7 cellular contexts compared by ENCODE assay signal in the genomic region with DNA sequence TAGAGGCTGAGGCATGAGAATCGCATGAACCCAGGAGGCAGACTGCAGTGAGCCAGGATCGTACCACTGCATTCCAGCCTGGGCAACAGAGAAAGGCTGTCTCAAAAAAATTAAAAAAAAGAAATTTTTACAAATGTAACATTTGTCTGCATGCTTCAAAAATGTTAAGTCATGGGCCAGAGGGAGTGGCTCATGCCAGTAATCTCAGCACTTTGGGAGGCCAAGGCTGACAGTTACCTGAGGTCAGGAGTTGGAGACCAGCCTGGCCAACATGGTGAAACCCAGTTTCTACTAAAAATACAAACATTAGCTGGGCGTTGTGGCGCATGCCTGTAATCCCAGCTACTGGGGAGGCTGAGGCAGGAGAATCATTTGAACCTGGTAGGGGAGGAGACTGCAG. TPM values are rescaled to one million over a fixed set of nuclear protein-coding genes. Genes with fewer than 3 reads are reported as not detected.
DNase-seq lines count a peak whose midpoint lies in the region; ATAC-seq and TF ChIP-seq lines count a peak whose summit lies in the region.
"Not testable (repeated sequence)": the region's sequence is repeated elsewhere in the genome, so short reads cannot be mapped to it uniquely, and the experiment has no call there.

No MANE protein-coding gene starts in this region.

- peak overlapping the region; percentile 62 for H3K4ac ChIP-seq in trophoblast cell (ENCODE audit: low read depth, low read length)

- not testable (repeated sequence) for H3K4me3 Mint-ChIP-seq in CD14-positive monocyte; WTC11; activated naive CD4-positive, alpha-beta T cell treated with anti-CD3 and anti-CD28 coated beads, Interleukin-2, amount 10 ng/mL, durations not matched to agents 7 days and 5 days; chondrocyte (ENCODE audit: unreplicated experiment); memory B cell; stimulated activated naive CD8-positive, alpha-beta T cell treated with anti-CD3 and anti-CD28 coated beads, Interleukin-15, Interleukin-2, amounts not matched to agents 100 ng/mL and 50 ng/mL, for 24 hours

- H3K14ac ChIP-seq in trophoblast cell (ENCODE audit: low read length): not testable (repeated sequence)

- not testable (repeated sequence) for H2BK12ac ChIP-seq in trophoblast cell (ENCODE audit: low read length)

- not testable (repeated sequence) for H2BK120ac ChIP-seq in trophoblast cell (ENCODE audit: insufficient read depth, low read length, poor library complexity)

- not testable (repeated sequence) for H3K18ac ChIP-seq in trophoblast cell (ENCODE audit: low read length)

- POLR2A ChIA-PET in WTC11 (lab: Charles Lee): not testable (repeated sequence)

- H3K79me1 ChIP-seq in trophoblast cell (ENCODE audit: low read length): not testable (repeated sequence)

- intact Hi-C loops in CD14-positive monocyte (cut with micrococcal nuclease): not testable (repeated sequence)

- not testable (repeated sequence) for H2BK5ac ChIP-seq in trophoblast cell (ENCODE audit: low read depth, low read length, poor library complexity)

- not testable (repeated sequence) for DNase-seq in CD14-positive monocyte (ENCODE audit: low spot score); WTC11 (ENCODE audit: low spot score); activated naive CD4-positive, alpha-beta T cell treated with anti-CD3 and anti-CD28 coated beads, Interleukin-2, amount 10 ng/mL, durations not matched to agents 7 days and 5 days; chondrocyte (ENCODE audit: low spot score); memory B cell (ENCODE audit: low spot score in 2 of 2); trophoblast cell

- not testable (repeated sequence) for H3K4me1 ChIP-seq in trophoblast cell (ENCODE audit: control insufficient read depth in 1 of 2, insufficient read depth in 2 of 2, low read length in 2 of 2)

- CTCF ChIA-PET in WTC11 (lab: Charles Lee): not testable (repeated sequence)
- CTCF ChIA-PET in activated naive CD4-positive, alpha-beta T cell treated with anti-CD3 and anti-CD28 coated beads, Interleukin-2, amount 10 ng/mL, durations not matched to agents 7 days and 5 days (lab: Charles Lee): interaction anchor here (0.5 kb wide), 1 partner anchor 35 kb away, joined by 4 read pairs; no protein-coding TSS in a partner anchor

- H4K12ac ChIP-seq in trophoblast cell (ENCODE audit: low read depth, low read length): not testable (repeated sequence)

- WGBS in trophoblast cell (ENCODE audit: extremely low coverage, insufficient coverage, insufficient read length): no CpG with 5 or more reads among the region's 4 CpGs

- not testable (repeated sequence) for H4K91ac ChIP-seq in trophoblast cell (ENCODE audit: low read depth, low read length)

- peaks cover 11 to 26% of the 10 kb centered on the region in 2 experiments for H3K36me3 ChIP-seq in trophoblast cell (ENCODE audit: control insufficient read depth in 1 of 2, insufficient read depth in 2 of 2, low read length in 2 of 2)

- not testable (repeated sequence) for TF ChIP-seq CTCF in CD14-positive monocyte (IDR thresholded peaks at IDR 0.05); WTC11 (IDR thresholded peaks at IDR 0.05); chondrocyte (IDR thresholded peaks at IDR 0.05)

- not testable (repeated sequence) for H3K9me3 ChIP-seq in trophoblast cell (ENCODE audit: insufficient read depth, low read depth, low read length)

- H3K27ac ChIP-seq in trophoblast cell (ENCODE audit: low read depth, low read length): not testable (repeated sequence)

- H3K79me2 ChIP-seq in trophoblast cell (ENCODE audit: control insufficient read depth, insufficient read depth, low read length, poor library complexity): not testable (repeated sequence)

- ATAC-seq in WTC11; memory B cell (ENCODE audit: low read depth): not testable (repeated sequence)

- H3K23ac ChIP-seq in trophoblast cell (ENCODE audit: low read length): not testable (repeated sequence)

- not testable (repeated sequence) for H3K4me3 ChIP-seq in trophoblast cell (ENCODE audit: low read depth, low read length)

- not testable (repeated sequence) for H3K9ac ChIP-seq in trophoblast cell (ENCODE audit: low read length)

- not testable (repeated sequence) for H2AK5ac ChIP-seq in trophoblast cell (ENCODE audit: low read length)

- not testable (repeated sequence) for H3K4me2 ChIP-seq in trophoblast cell (ENCODE audit: low read length)

- H4K8ac ChIP-seq in trophoblast cell (ENCODE audit: low read depth, low read length): not testable (repeated sequence)

- H3K27ac Mint-ChIP-seq in CD14-positive monocyte (peak overlapping the region in 4 of 7 donors; percentile 37 to 75 (median 59)), WTC11 (peak overlapping the region; percentile 76), chondrocyte (ENCODE audit: unreplicated experiment) (peak overlapping the region; percentile 27), memory B cell (peak overlapping the region; percentile 80)
- peak overlapping the region; percentile 68 for H3K27ac Mint-ChIP-seq in activated naive CD4-positive, alpha-beta T cell treated with anti-CD3 and anti-CD28 coated beads, Interleukin-2, amount 10 ng/mL, durations not matched to agents 7 days and 5 days
- H3K27ac Mint-ChIP-seq in stimulated activated naive CD8-positive, alpha-beta T cell treated with anti-CD3 and anti-CD28 coated beads, Interleukin-15, Interleukin-2, amounts not matched to agents 100 ng/mL and 50 ng/mL, for 24 hours: peak overlapping the region; percentile 21

- not testable (repeated sequence) for H3K27me3 ChIP-seq in trophoblast cell (ENCODE audit: insufficient read depth, low read length)

- H2AFZ ChIP-seq in trophoblast cell (ENCODE audit: insufficient read depth, low read length, poor library complexity): not testable (repeated sequence)

- H3K4me1 Mint-ChIP-seq in CD14-positive monocyte; WTC11; activated naive CD4-positive, alpha-beta T cell treated with anti-CD3 and anti-CD28 coated beads, Interleukin-2, amount 10 ng/mL, durations not matched to agents 7 days and 5 days; memory B cell; stimulated activated naive CD8-positive, alpha-beta T cell treated with anti-CD3 and anti-CD28 coated beads, Interleukin-15, Interleukin-2, amounts not matched to agents 100 ng/mL and 50 ng/mL, for 24 hours (ENCODE audit: low read depth): not testable (repeated sequence)
- peaks cover 10% of the 10 kb centered on the region for H3K4me1 Mint-ChIP-seq in chondrocyte (ENCODE audit: low read depth)

- H3K36me3 Mint-ChIP-seq in CD14-positive monocyte (peaks cover 30 to 66% of the 10 kb centered on the region in 2 donors), WTC11 (peaks cover 38% of the 10 kb centered on the region), memory B cell (peaks cover 13% of the 10 kb centered on the region)
- H3K36me3 Mint-ChIP-seq in activated naive CD4-positive, alpha-beta T cell treated with anti-CD3 and anti-CD28 coated beads, Interleukin-2, amount 10 ng/mL, durations not matched to agents 7 days and 5 days: peaks cover 15% of the 10 kb centered on the region
- H3K36me3 Mint-ChIP-seq in chondrocyte (ENCODE audit: low read depth): not testable (repeated sequence)
- peaks cover 37% of the 10 kb centered on the region for H3K36me3 Mint-ChIP-seq in stimulated activated naive CD8-positive, alpha-beta T cell treated with anti-CD3 and anti-CD28 coated beads, Interleukin-15, Interleukin-2, amounts not matched to agents 100 ng/mL and 50 ng/mL, for 24 hours (ENCODE audit: low read depth)

- H3K9me3 Mint-ChIP-seq in CD14-positive monocyte; WTC11; activated naive CD4-positive, alpha-beta T cell treated with anti-CD3 and anti-CD28 coated beads, Interleukin-2, amount 10 ng/mL, durations not matched to agents 7 days and 5 days; chondrocyte (ENCODE audit: low read depth); memory B cell; stimulated activated naive CD8-positive, alpha-beta T cell treated with anti-CD3 and anti-CD28 coated beads, Interleukin-15, Interleukin-2, amounts not matched to agents 100 ng/mL and 50 ng/mL, for 24 hours: not testable (repeated sequence)

- not testable (repeated sequence) for H3K27me3 Mint-ChIP-seq in CD14-positive monocyte (ENCODE audit: low read depth in 3 of 3); WTC11 (ENCODE audit: low read depth); activated naive CD4-positive, alpha-beta T cell treated with anti-CD3 and anti-CD28 coated beads, Interleukin-2, amount 10 ng/mL, durations not matched to agents 7 days and 5 days; chondrocyte (ENCODE audit: low read depth); memory B cell; stimulated activated naive CD8-positive, alpha-beta T cell treated with anti-CD3 and anti-CD28 coated beads, Interleukin-15, Interleukin-2, amounts not matched to agents 100 ng/mL and 50 ng/mL, for 24 hours

RNA-seq across cellular contexts. Expression of gene SMARCC1, which starts 21.5 kb away (rescaled TPM):
- polyA plus RNA-seq in CD14-positive monocyte: 10 to 100 TPM; 20.5 to 33.5 TPM
- total RNA-seq in WTC11 (2021) (237 to 249 TPM (median 243 TPM) in 3 replicates), chondrocyte (81.5 to 86.3 TPM (median 83.5 TPM) in 3 replicates)
- polyA plus RNA-seq in trophoblast cell (2013): 65.2 and 66.9 TPM in 2 replicates

RNA-seq across cellular contexts. Expression of gene DHX30, which starts 42.7 kb away (rescaled TPM):
- polyA plus RNA-seq in CD14-positive monocyte: 10 to 100 TPM; 19.4 to 20.1 TPM
- total RNA-seq in WTC11 (2021): 97.3 to 99.2 TPM (median 98.1 TPM) in 3 replicates
- total RNA-seq in chondrocyte: 44.8 to 73.7 TPM (median 47.5 TPM) in 3 replicates
- 31.1 and 31.4 TPM in 2 replicates for polyA plus RNA-seq in trophoblast cell (2013)

Comparison
In these comparisons a context has a peak if more than half of its experiments do, and no peak if none do; other contexts are left out.
1. H3K27ac Mint-ChIP-seq: peak in every context shown above with its lines; median percentile 80 in memory B cell; 76 in WTC11; 68 in activated naive CD4-positive, alpha-beta T cell treated with anti-CD3 and anti-CD28 coated beads, Interleukin-2, amount 10 ng/mL, durations not matched to agents 7 days and 5 days; 59 in CD14-positive monocyte; 27 in chondrocyte; 21 in stimulated activated naive CD8-positive, alpha-beta T cell treated with anti-CD3 and anti-CD28 coated beads, Interleukin-15, Interleukin-2, amounts not matched to agents 100 ng/mL and 50 ng/mL, for 24 hours.